8 cellular contexts compared by ENCODE assay signal in genomic region chr7:2519119-2519930, GRCh38. TPM values are rescaled to one million over a fixed set of nuclear protein-coding genes. Genes with fewer than 3 reads are reported as not detected.
DNase-seq lines count a peak whose midpoint lies in the region; ATAC-seq and TF ChIP-seq lines count a peak whose summit lies in the region.

LFNG (plus strand) TSS chr7:2519774; CDS start chr7:2519862, 88 bp downstream.

- H3K9ac ChIP-seq in subcutaneous abdominal adipose tissue (ENCODE audit: low read length in 5 of 5): peak within 1 kb of the TSS; percentile 7 to 77 (median 46)

- H3K36me3 Mint-ChIP-seq in GM23338 (ENCODE audit: low read depth): peaks cover 4% of the 10 kb centered on the region; the same call in 1 of the 3 replicates

- H3K27me3 Mint-ChIP-seq in GM23338 (ENCODE audit: insufficient read depth, low read depth, poor library complexity): peaks cover 42% of the 10 kb centered on the region

- H3K4me3 Mint-ChIP-seq in GM23338: peak within 1 kb of the TSS; percentile 84

- H3K4me2 ChIP-seq in GM23338: peak within 1 kb of the TSS; percentile 92

- H3K36me3 ChIP-seq in GM23338 (ENCODE audit: insufficient read depth): no peaks in the 10 kb centered on the region
- H3K36me3 ChIP-seq in neuron (ENCODE audit: insufficient read depth, low read length): no peaks in the 10 kb centered on the region
- H3K36me3 ChIP-seq in subcutaneous abdominal adipose tissue (ENCODE audit: control insufficient read depth in 5 of 5, insufficient read depth in 5 of 5, low read length in 5 of 5): no peaks in the 10 kb centered on the region

- no peak within 1 kb of the TSS for H3K27ac Mint-ChIP-seq in GM23338

- H3K9me2 ChIP-seq in GM23338 (ENCODE audit: insufficient read depth): peaks cover 7% of the 10 kb centered on the region; the same call in 1 of the 2 replicates

- H3K27ac ChIP-seq in GM23338 (ENCODE audit: low read depth) (no peak within 1 kb of the TSS), foreskin keratinocyte (no peak within 1 kb of the TSS), subcutaneous abdominal adipose tissue (ENCODE audit: low read depth, low read length) (peak within 1 kb of the TSS; percentile 81)

- H3K27me3 ChIP-seq in GM23338 (ENCODE audit: insufficient read depth) (peaks cover 28% of the 10 kb centered on the region), foreskin keratinocyte (peaks cover 3% of the 10 kb centered on the region), neuron (ENCODE audit: insufficient read depth, low read length) (no peaks in the 10 kb centered on the region), subcutaneous abdominal adipose tissue (ENCODE audit: control insufficient read depth in 5 of 5, insufficient read depth in 4 of 5, low read length in 5 of 5) (no peaks in the 10 kb centered on the region)

- peak within 1 kb of the TSS; percentile 68 for H3K4me3 ChIP-seq in GM23338
- peak within 1 kb of the TSS; percentile 45 for H3K4me3 ChIP-seq in LNCaP clone FGC (ENCODE audit: low read depth, low read length)
- peak within 1 kb of the TSS; percentile 70 for H3K4me3 ChIP-seq in neuron (ENCODE audit: low read length)
- H3K4me3 ChIP-seq in subcutaneous abdominal adipose tissue (ENCODE audit: low read depth in 1 of 5, low read length in 5 of 5): peak within 1 kb of the TSS; percentile 83 to 95 (median 87)

- TF ChIP-seq CTCF in GM23338 (conservative IDR thresholded peaks at IDR 0.05; ENCODE audit: low read depth in 2 of 2): no peak
- no peak for TF ChIP-seq CTCF in LNCaP clone FGC (IDR thresholded peaks at IDR 0.05; ENCODE audit: control insufficient read depth, extremely low read depth, insufficient read depth)
- peak; percentile 3 for TF ChIP-seq CTCF in foreskin keratinocyte (conservative IDR thresholded peaks at IDR 0.05)

- ATAC-seq in GM23338 (peak; percentile 14), foreskin keratinocyte (peak; percentile 54)

- no peaks in the 10 kb centered on the region for H3K9me3 ChIP-seq in neuron (ENCODE audit: low read length)
- H3K9me3 ChIP-seq in subcutaneous abdominal adipose tissue (ENCODE audit: control insufficient read depth in 5 of 5, low read length in 5 of 5): no peaks in the 10 kb centered on the region

- peaks cover 13% of the 10 kb centered on the region for H3K79me2 ChIP-seq in GM23338 (replicated peaks; ENCODE audit: insufficient read depth)

- H2AFZ ChIP-seq in GM23338 (peak within 1 kb of the TSS; percentile 66; the same call in 1 of the 2 replicates), neuron (ENCODE audit: low read depth, low read length) (peak within 1 kb of the TSS; percentile 29)

- no peaks in the 10 kb centered on the region for H3K9me3 Mint-ChIP-seq in GM23338

- peaks cover 6% of the 10 kb centered on the region; the same call in 1 of the 2 replicates for H3F3A ChIP-seq in GM23338 (replicated peaks; ENCODE audit: low read depth)

- peaks cover 48% of the 10 kb centered on the region for H3K4me1 Mint-ChIP-seq in GM23338

- no peaks in the 10 kb centered on the region; the same call in 1 of the 2 replicates for H4K20me1 ChIP-seq in GM23338 (replicated peaks; ENCODE audit: insufficient read depth)

- peak; percentile 94 for DNase-seq in ELR (ENCODE audit: low read depth)
- DNase-seq in GM23338 (ENCODE audit: low spot score): peak; percentile 91
- DNase-seq in LNCaP clone FGC (ENCODE audit: low read depth): no peak
- DNase-seq in SHP77 treated with DMSO at 0.1 percent for 48 hours (lab: John Stamatoyannopoulos, UW): peak; percentile 88
- peak; percentile 77 for DNase-seq in activated gamma-delta T cell (lab: John Stamatoyannopoulos, UW)
- DNase-seq in foreskin keratinocyte: peak in 1 of 2 donors; percentile 64

- H3K4me1 ChIP-seq in GM23338 (ENCODE audit: insufficient read depth) (peaks cover 53% of the 10 kb centered on the region), foreskin keratinocyte (peaks cover 24% of the 10 kb centered on the region), neuron (ENCODE audit: insufficient read depth, low read length) (peaks cover 63% of the 10 kb centered on the region), subcutaneous abdominal adipose tissue (ENCODE audit: control insufficient read depth in 5 of 5, insufficient read depth in 5 of 5, low read length in 5 of 5) (peaks cover 3 to 55% (median 53%) of the 10 kb centered on the region in 5 donors)

TF ChIP-seq in GM23338, 12 proteins besides CTCF, POLR2A, EP300 and RAD21:
- TF ChIP-seq POLR2AphosphoS5 (IDR thresholded peaks at IDR 0.05; ENCODE audit: low read depth): peak; percentile 95
- TF ChIP-seq REST (IDR thresholded peaks at IDR 0.05; ENCODE audit: unreplicated experiment): peak; percentile 22
- no peak for TF ChIP-seq STAT1 (IDR thresholded peaks at IDR 0.05; ENCODE audit: unreplicated experiment)

RNA-seq across cellular contexts. Expression of gene LFNG, which starts in this region (rescaled TPM):
- 24.5 and 35.4 TPM in 2 replicates for total RNA-seq in GM23338 (2014; rRNA removed; shearing (Covaris generic))
- polyA plus RNA-seq in GM23338 (2016; fragmentation: Nextera tagmentation; extraction: Ambion mirVana) (1.7 and 3.2 TPM in 2 replicates), foreskin keratinocyte (15.9 and 17.6 TPM in 2 replicates)
- total RNA-seq in foreskin keratinocyte: 17.7 and 21.5 TPM in 2 replicates
